In the genomic region with DNA sequence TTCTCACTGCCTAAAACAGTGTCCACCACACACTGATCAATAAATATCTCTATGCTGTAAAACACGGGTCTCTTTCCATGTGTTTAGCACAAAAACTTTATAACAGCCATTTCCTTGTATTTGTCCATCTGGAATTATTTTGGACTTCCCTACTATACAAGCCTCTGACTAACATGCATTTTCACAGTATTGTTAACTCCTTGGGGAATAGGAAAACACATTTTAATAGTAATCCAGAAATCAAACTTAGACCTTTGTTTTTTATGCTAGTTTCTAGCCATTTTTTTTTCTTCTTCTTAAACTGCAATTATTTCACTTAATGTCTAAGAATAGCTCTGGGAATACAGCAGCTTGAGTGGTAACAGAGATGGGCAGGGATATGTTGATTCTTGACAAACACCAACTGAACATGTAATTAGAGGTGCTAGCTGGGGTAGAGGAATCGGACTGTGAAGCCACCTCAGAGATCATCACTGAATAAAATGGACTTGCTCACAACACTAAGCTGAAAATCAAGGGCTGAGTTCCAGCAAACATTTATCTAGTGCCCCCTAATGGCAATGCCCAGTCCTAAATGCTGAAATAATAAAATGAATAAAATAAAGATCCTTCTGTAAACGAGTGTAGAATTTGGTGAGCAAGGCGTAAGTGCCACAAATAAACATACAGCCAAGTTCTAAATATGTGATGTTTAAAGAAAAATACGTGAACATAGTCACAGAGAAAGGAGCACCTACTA, we compare ENCODE assay signal across 9 cellular contexts.
DNase-seq lines count a peak whose midpoint lies in the region; ATAC-seq and TF ChIP-seq lines count a peak whose summit lies in the region.
"Had no signal": no experiment of that assay in that cellular context is flagged by ENCODE, and none has a peak within 500 bp of the region (broad histone marks: within the 10 kb centered on the region; RNA-seq: fewer than 3 reads in every experiment).

No MANE protein-coding gene starts in this region.

- peaks cover 8% of the 10 kb centered on the region for H3K27me3 ChIP-seq in left ventricle myocardium inferior (ENCODE audit: low read depth)
- no peaks in the 10 kb centered on the region for H3K27me3 ChIP-seq in right cardiac atrium (ENCODE audit: control insufficient read depth, insufficient read depth)
- no peaks in the 10 kb centered on the region for H3K27me3 ChIP-seq in hepatocyte

- H3K9me3 ChIP-seq in left ventricle myocardium inferior (replicated peaks), result no peaks in the 10 kb centered on the region
- H3K9me3 ChIP-seq in right cardiac atrium (ENCODE audit: control insufficient read depth, low read length), result no peaks in the 10 kb centered on the region
- no peaks in the 10 kb centered on the region for H3K9me3 ChIP-seq in hepatocyte (ENCODE audit: low read depth)

- DNase-seq in left ventricle myocardium inferior (no peak), right cardiac atrium (no peak), SK-N-DZ (ENCODE audit: low spot score) (peak; percentile 29), hepatocyte (ENCODE audit: low spot score) (peak; percentile 45), activated gamma-delta T cell (lab: John Stamatoyannopoulos, UW) (no peak), NCI-H128 (lab: John Stamatoyannopoulos, UW; ENCODE audit: unreplicated experiment) (no peak)
- DNase-seq: DMS153 had no signal

- 33% methylated on average over 5 of the region's 5 CpGs for WGBS in right cardiac atrium
- WGBS in hepatocyte (ENCODE audit: low lambda C conversion rate, missing lambda C conversion rate), result 53% methylated on average over 5 of the region's 5 CpGs

- H3K4me3 ChIP-seq in left ventricle myocardium inferior (no peak overlapping the region), right cardiac atrium (ENCODE audit: low read length) (no peak overlapping the region), hepatocyte (no peak overlapping the region)

- intact Hi-C loops in left ventricle myocardium inferior (cut with micrococcal nuclease) (no loop called here), right cardiac atrium (cut with DNase I) (no loop called here)

- H3K9me2 ChIP-seq in hepatocyte (replicated peaks; ENCODE audit: insufficient read depth), result no peaks in the 10 kb centered on the region

- H3K27ac ChIP-seq in left ventricle myocardium inferior (replicated peaks) (no peak overlapping the region), right cardiac atrium (ENCODE audit: low read length) (no peak overlapping the region), hepatocyte (no peak overlapping the region)

- H4K20me1 ChIP-seq in hepatocyte (ENCODE audit: insufficient read depth, poor library complexity, severe bottlenecking), result no peaks in the 10 kb centered on the region

- ATAC-seq in right cardiac atrium (no peak), GM21423 (IDR thresholded peaks at IDR 0.05; ENCODE audit: unreplicated experiment) (no peak), GM21529 (IDR thresholded peaks at IDR 0.05; ENCODE audit: unreplicated experiment) (no peak)

- TF ChIP-seq CTCF in left ventricle myocardium inferior (IDR thresholded peaks at IDR 0.05; ENCODE audit: borderline replicate concordance), result peak; percentile 60
- peak; percentile 68 for TF ChIP-seq CTCF in hepatocyte (IDR thresholded peaks at IDR 0.05; ENCODE audit: poor library complexity)

- H3K4me1 ChIP-seq in left ventricle myocardium inferior, result peaks cover 8% of the 10 kb centered on the region
- H3K4me1 ChIP-seq in right cardiac atrium (ENCODE audit: control insufficient read depth, insufficient read depth, low read length), result no peaks in the 10 kb centered on the region
- H3K4me1 ChIP-seq in hepatocyte (ENCODE audit: insufficient read depth), result no peaks in the 10 kb centered on the region

- H3K36me3 ChIP-seq in left ventricle myocardium inferior (no peaks in the 10 kb centered on the region), hepatocyte (replicated peaks; ENCODE audit: insufficient read depth, low read depth) (no peaks in the 10 kb centered on the region)

- H3K79me2 ChIP-seq in hepatocyte, result no peaks in the 10 kb centered on the region

- no peak overlapping the region for H3K4me2 ChIP-seq in hepatocyte

- no peak overlapping the region for H2AFZ ChIP-seq in hepatocyte

Comparison
In these comparisons a context has a peak if more than half of its experiments do, and no peak if none do; other contexts are left out.
1. DNase-seq: peak in SK-N-DZ (single experiment) and hepatocyte (single experiment); none in left ventricle myocardium inferior (single experiment), right cardiac atrium (0 of 3), activated gamma-delta T cell (single experiment) and NCI-H128 (single experiment).